In genomic region chr20:59470521-59470920, GRCh38 we compare ENCODE assay signal across 31 cellular contexts.
"Had no signal": no experiment of that assay in that cellular context is flagged by ENCODE, and none has a peak within 500 bp of the region (broad histone marks: within the 10 kb centered on the region; RNA-seq: fewer than 3 reads in every experiment).

No MANE protein-coding gene starts in this region.

- ATAC-seq: esophagus mucosa; gastrocnemius medialis; left cardiac atrium; left lung; naive thymus-derived CD4-positive, alpha-beta T cell; pancreas had no signal

- H3K4me3 ChIP-seq: dorsolateral prefrontal cortex, gastrocnemius medialis, heart left ventricle, hepatocyte, left lung, neural progenitor cell, pancreas, right lobe of liver, thoracic aorta, tibial nerve, upper lobe of left lung, uterus had no signal

- H3K27me3 ChIP-seq: gastrocnemius medialis, hepatocyte, neural progenitor cell, pancreas, right lobe of liver, upper lobe of left lung, uterus had no signal

- FAIRE-seq: colon, kidney, pancreas, small intestine had no signal

- H3K4me1 Mint-ChIP-seq: nephron had no signal

- H3K9me3 Mint-ChIP-seq: naive thymus-derived CD4-positive, alpha-beta T cell had no signal

- H3K79me2 ChIP-seq: hepatocyte had no signal

- H3K9me3 ChIP-seq: gastrocnemius medialis, heart left ventricle, left lung, pancreas, right lobe of liver, thoracic aorta, tibial nerve, upper lobe of left lung, uterus had no signal

- H3K4me1 ChIP-seq: gastrocnemius medialis, heart left ventricle, left lung, pancreas, right lobe of liver, tibial nerve, upper lobe of left lung, uterus had no signal

- H2AFZ ChIP-seq: hepatocyte had no signal

- H3K36me3 Mint-ChIP-seq: naive thymus-derived CD4-positive, alpha-beta T cell; neural progenitor cell had no signal

- H3K4me3 Mint-ChIP-seq: naive thymus-derived CD4-positive, alpha-beta T cell; nephron; neural progenitor cell had no signal

- H3K4me2 ChIP-seq: hepatocyte, neural progenitor cell had no signal

- H3K36me3 ChIP-seq: gastrocnemius medialis, heart left ventricle, left lung, neural progenitor cell, pancreas, right lobe of liver, thoracic aorta, tibial nerve, upper lobe of left lung, uterus had no signal

- H3K27ac Mint-ChIP-seq: naive thymus-derived CD4-positive, alpha-beta T cell; nephron; progenitor cell of endocrine pancreas had no signal

- H3K9ac ChIP-seq: neural progenitor cell had no signal

- DNase-seq: dorsolateral prefrontal cortex; effector CD4-positive, alpha-beta T cell; foreskin fibroblast; gastrocnemius medialis; heart left ventricle; kidney; left cardiac atrium; left lung; mammary epithelial cell; mesendoderm; midbrain; naive thymus-derived CD4-positive, alpha-beta T cell; nucleus accumbens; pancreas; right lobe of liver; stimulated activated CD4-positive, alpha-beta T cell treated with anti-CD3 and anti-CD28 coated beads, Interleukin-12 subunit alpha, Interleukin-12 subunit beta, amount 100 ng/mL, for 4 hours; stimulated activated CD4-positive, alpha-beta T cell treated with anti-CD3 and anti-CD28 coated beads, Interleukin-1b, Interleukin-23, amount 100 ng/mL, for 48 hours; stimulated activated CD4-positive, alpha-beta T cell treated with anti-CD3 and anti-CD28 coated beads, Interleukin-4, amount 100 ng/mL, for 1 hour; stimulated activated CD8-positive, alpha-beta memory T cell treated with anti-CD3 and anti-CD28 coated beads, Interleukin-4, amount 100 ng/mL, for 48 hours; stimulated activated naive CD4-positive, alpha-beta T cell treated with Interleukin-2 at 50 U/mL for 16 hours; upper lobe of left lung; uterus had no signal

- H3K27ac ChIP-seq: dorsolateral prefrontal cortex, gastrocnemius medialis, heart left ventricle, hepatocyte, left lung, neural progenitor cell, pancreas, right lobe of liver, thoracic aorta, tibial nerve, upper lobe of left lung, uterus had no signal
